Comparison of ENCODE assay signal across 4 cellular contexts in the genomic region with DNA sequence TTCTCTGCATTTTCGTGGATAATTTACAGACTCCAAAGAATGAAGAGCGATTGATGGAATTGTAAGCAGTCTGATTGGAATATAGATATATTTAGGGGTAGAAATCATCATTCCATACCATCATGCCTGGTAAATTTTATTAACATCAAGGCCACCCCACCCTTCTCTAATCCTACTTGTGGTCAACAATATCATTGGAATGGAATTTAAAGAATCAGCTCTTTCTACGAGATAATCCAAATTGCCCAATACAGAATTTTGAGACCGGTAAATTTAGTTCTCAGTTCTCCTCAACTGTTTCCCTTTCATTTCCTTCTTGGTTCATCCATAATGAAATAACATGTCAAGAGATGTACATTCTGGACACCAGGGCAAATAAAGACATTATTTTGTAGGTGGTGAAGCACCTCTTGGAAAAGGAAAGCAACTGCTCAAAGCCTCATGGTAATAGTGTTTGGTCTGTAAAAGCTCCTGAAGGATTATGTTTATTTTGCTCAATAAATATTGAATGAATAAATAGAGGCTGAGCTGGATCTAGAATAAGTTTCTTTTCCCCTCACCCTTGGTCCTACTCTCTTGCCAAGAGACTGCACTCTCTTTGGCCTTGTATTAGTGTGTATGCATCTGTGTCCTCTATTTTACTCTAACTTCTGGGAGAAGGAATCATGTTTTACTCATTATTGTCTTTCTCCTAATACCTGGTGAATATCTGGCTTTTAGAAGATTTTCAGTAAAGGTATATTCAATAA.
TF ChIP-seq lines count a peak whose summit lies in the region.

No MANE protein-coding gene starts in this region.

TF ChIP-seq in liver, 16 proteins besides CTCF, POLR2A, EP300 and RAD21:
- TF ChIP-seq JUND (IDR thresholded peaks at IDR 0.05) = no peak
- peak; percentile 58 for TF ChIP-seq FOXA2 (IDR thresholded peaks at IDR 0.05)
- peak; percentile 22 to 58 for TF ChIP-seq RXRA (IDR thresholded peaks at IDR 0.05)
- TF ChIP-seq, protein P1, sequence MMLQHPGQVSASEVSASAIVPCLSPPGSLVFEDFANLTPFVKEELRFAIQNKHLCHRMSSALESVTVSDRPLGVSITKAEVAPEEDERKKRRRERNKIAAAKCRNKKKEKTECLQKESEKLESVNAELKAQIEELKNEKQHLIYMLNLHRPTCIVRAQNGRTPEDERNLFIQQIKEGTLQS (IDR thresholded peaks at IDR 0.05) = no peak
- TF ChIP-seq EGR1 (IDR thresholded peaks at IDR 0.05; ENCODE audit: low read depth in 2 of 2) = no peak
- no peak for TF ChIP-seq YY1 (IDR thresholded peaks at IDR 0.05)
- peak; percentile 21 to 43 for TF ChIP-seq HNF4A (conservative IDR thresholded peaks at IDR 0.05)
- no peak for TF ChIP-seq HNF4G (IDR thresholded peaks at IDR 0.05)
- no peak for TF ChIP-seq NR2F2 (IDR thresholded peaks at IDR 0.05)
- peak; percentile 25 for TF ChIP-seq SP1 (IDR thresholded peaks at IDR 0.05)
- TF ChIP-seq FOXA1 (IDR thresholded peaks at IDR 0.05) = peak; percentile 21
- TF ChIP-seq TAF1 (conservative IDR thresholded peaks at IDR 0.05) = no peak

TF ChIP-seq in HepG2, 621 proteins besides CTCF, POLR2A, EP300 and RAD21:
- TF ChIP-seq ELF3 (CRISPR knock-in tag; IDR thresholded peaks at IDR 0.05) (no peak), ZNF337 (CRISPR knock-in tag; IDR thresholded peaks at IDR 0.05; ENCODE audit: borderline replicate concordance, low read depth) (no peak), ETV6 (CRISPR knock-in tag; conservative IDR thresholded peaks at IDR 0.05) (no peak)

TF ChIP-seq in SK-N-SH, 30 proteins besides CTCF, POLR2A, EP300 and RAD21 (continues in another document):
- no peak for TF ChIP-seq MXI1 (IDR thresholded peaks at IDR 0.05; ENCODE audit: low read depth, low read length)
- peak; percentile 28; the same call in 1 of the 2 replicates for TF ChIP-seq JUND (IDR thresholded peaks at IDR 0.05)
- no peak for TF ChIP-seq TEAD4 (IDR thresholded peaks at IDR 0.05; ENCODE audit: borderline replicate concordance, insufficient read depth)
- TF ChIP-seq, protein P2, sequence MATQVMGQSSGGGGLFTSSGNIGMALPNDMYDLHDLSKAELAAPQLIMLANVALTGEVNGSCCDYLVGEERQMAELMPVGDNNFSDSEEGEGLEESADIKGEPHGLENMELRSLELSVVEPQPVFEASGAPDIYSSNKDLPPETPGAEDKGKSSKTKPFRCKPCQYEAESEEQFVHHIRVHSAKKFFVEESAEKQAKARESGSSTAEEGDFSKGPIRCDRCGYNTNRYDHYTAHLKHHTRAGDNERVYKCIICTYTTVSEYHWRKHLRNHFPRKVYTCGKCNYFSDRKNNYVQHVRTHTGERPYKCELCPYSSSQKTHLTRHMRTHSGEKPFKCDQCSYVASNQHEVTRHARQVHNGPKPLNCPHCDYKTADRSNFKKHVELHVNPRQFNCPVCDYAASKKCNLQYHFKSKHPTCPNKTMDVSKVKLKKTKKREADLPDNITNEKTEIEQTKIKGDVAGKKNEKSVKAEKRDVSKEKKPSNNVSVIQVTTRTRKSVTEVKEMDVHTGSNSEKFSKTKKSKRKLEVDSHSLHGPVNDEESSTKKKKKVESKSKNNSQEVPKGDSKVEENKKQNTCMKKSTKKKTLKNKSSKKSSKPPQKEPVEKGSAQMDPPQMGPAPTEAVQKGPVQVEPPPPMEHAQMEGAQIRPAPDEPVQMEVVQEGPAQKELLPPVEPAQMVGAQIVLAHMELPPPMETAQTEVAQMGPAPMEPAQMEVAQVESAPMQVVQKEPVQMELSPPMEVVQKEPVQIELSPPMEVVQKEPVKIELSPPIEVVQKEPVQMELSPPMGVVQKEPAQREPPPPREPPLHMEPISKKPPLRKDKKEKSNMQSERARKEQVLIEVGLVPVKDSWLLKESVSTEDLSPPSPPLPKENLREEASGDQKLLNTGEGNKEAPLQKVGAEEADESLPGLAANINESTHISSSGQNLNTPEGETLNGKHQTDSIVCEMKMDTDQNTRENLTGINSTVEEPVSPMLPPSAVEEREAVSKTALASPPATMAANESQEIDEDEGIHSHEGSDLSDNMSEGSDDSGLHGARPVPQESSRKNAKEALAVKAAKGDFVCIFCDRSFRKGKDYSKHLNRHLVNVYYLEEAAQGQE (IDR thresholded peaks at IDR 0.05; ENCODE audit: low read depth, low read length) = no peak
- TF ChIP-seq, protein P3, sequence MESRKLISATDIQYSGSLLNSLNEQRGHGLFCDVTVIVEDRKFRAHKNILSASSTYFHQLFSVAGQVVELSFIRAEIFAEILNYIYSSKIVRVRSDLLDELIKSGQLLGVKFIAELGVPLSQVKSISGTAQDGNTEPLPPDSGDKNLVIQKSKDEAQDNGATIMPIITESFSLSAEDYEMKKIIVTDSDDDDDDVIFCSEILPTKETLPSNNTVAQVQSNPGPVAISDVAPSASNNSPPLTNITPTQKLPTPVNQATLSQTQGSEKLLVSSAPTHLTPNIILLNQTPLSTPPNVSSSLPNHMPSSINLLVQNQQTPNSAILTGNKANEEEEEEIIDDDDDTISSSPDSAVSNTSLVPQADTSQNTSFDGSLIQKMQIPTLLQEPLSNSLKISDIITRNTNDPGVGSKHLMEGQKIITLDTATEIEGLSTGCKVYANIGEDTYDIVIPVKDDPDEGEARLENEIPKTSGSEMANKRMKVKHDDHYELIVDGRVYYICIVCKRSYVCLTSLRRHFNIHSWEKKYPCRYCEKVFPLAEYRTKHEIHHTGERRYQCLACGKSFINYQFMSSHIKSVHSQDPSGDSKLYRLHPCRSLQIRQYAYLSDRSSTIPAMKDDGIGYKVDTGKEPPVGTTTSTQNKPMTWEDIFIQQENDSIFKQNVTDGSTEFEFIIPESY (IDR thresholded peaks at IDR 0.05; ENCODE audit: borderline replicate concordance, low read depth) = no peak
- TF ChIP-seq NRF1 (IDR thresholded peaks at IDR 0.05; ENCODE audit: low read depth, low read length) = no peak
- TF ChIP-seq GABPA (IDR thresholded peaks at IDR 0.05; ENCODE audit: low read depth) = no peak
- no peak for TF ChIP-seq SMC3 (IDR thresholded peaks at IDR 0.05; ENCODE audit: low read depth, low read length)
- TF ChIP-seq RXRA (IDR thresholded peaks at IDR 0.05; ENCODE audit: borderline replicate concordance, low read depth) = no peak
- TF ChIP-seq TCF12 (IDR thresholded peaks at IDR 0.05) = peak; percentile 40; the same call in 1 of the 2 replicates
- no peak for TF ChIP-seq RFX5 (IDR thresholded peaks at IDR 0.05; ENCODE audit: low read length)
- TF ChIP-seq EZH2phosphoT487 (IDR thresholded peaks at IDR 0.05; ENCODE audit: borderline replicate concordance, low read depth) = no peak
- TF ChIP-seq, protein P4, sequence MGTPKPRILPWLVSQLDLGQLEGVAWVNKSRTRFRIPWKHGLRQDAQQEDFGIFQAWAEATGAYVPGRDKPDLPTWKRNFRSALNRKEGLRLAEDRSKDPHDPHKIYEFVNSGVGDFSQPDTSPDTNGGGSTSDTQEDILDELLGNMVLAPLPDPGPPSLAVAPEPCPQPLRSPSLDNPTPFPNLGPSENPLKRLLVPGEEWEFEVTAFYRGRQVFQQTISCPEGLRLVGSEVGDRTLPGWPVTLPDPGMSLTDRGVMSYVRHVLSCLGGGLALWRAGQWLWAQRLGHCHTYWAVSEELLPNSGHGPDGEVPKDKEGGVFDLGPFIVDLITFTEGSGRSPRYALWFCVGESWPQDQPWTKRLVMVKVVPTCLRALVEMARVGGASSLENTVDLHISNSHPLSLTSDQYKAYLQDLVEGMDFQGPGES (IDR thresholded peaks at IDR 0.05; ENCODE audit: low read depth, low read length) = no peak
- no peak for TF ChIP-seq YY1 (IDR thresholded peaks at IDR 0.05; ENCODE audit: low read depth)
- TF ChIP-seq, protein P5, sequence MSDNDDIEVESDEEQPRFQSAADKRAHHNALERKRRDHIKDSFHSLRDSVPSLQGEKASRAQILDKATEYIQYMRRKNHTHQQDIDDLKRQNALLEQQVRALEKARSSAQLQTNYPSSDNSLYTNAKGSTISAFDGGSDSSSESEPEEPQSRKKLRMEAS (IDR thresholded peaks at IDR 0.05; ENCODE audit: low read depth) = no peak
- TF ChIP-seq FOXJ3 (CRISPR knock-in tag; IDR thresholded peaks at IDR 0.05) = no peak
- TF ChIP-seq RCOR1 (IDR thresholded peaks at IDR 0.05; ENCODE audit: low read length) = no peak
- TF ChIP-seq, protein P6, sequence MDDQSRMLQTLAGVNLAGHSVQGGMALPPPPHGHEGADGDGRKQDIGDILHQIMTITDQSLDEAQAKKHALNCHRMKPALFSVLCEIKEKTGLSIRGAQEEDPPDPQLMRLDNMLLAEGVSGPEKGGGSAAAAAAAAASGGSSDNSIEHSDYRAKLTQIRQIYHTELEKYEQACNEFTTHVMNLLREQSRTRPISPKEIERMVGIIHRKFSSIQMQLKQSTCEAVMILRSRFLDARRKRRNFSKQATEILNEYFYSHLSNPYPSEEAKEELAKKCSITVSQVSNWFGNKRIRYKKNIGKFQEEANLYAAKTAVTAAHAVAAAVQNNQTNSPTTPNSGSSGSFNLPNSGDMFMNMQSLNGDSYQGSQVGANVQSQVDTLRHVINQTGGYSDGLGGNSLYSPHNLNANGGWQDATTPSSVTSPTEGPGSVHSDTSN (IDR thresholded peaks at IDR 0.05) = 0 out of 2 replicates have a peak, but pooled peaks have one; percentile 19

TF ChIP-seq in GM12891, 5 proteins besides CTCF, POLR2A, EP300 and RAD21:
- TF ChIP-seq TAF1 (IDR thresholded peaks at IDR 0.05; ENCODE audit: low read depth, low read length) (no peak), POU2F2 (IDR thresholded peaks at IDR 0.05; ENCODE audit: low read depth, low read length) (no peak), POLR2AphosphoS5 (IDR thresholded peaks at IDR 0.05; ENCODE audit: low read depth, low read length) (no peak), PAX5 (IDR thresholded peaks at IDR 0.05; ENCODE audit: insufficient read depth, low read length, severe bottlenecking) (no peak), SPI1 (IDR thresholded peaks at IDR 0.05; ENCODE audit: low read depth, low read length) (no peak)
